9 cellular contexts compared by ENCODE assay signal in the genomic region with DNA sequence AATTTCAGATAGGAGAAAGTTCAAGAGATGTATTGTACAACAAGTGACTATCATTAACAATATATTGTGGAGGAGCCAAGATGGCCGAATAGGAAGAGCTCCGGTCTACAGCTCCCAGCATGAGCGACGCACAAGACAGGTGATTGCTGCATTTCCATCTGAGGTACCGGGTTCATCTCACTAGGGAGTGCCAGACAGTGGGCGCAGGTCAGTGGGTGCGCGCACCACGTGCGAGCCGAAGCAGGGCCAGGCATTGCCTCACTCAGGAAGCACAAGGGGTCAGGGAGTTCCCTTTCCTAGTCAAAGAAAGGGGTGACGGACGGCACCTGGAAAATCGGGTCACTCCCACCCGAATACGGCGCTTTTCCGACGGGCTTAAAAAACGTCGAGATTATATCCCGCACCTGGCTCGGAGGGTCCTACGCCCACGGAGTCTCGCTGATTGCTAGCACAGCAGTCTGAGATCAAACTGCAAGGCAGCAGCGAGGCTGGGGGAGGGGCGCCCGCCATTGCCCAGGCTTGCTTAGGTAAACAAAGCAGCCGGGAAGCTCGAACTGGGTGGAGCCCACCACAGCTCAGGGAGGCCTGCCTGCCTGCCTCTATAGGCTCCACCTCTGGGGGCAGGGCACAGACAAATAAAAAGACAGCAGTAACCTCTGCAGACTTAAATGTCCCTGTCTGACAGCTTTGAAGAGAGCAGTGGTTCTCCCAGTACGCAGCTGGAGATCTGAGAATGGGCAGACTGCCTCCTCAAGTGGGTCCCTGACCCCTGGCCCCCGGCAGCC. TPM values are rescaled to one million over a fixed set of nuclear protein-coding genes. Genes with fewer than 3 reads are reported as not detected.
A peak's percentile ranks its signal among the peaks of the same experiment; 100 is the strongest.
DNase-seq lines count a peak whose midpoint lies in the region; ATAC-seq, FAIRE-seq and TF ChIP-seq lines count a peak whose summit lies in the region.
"Not testable (repeated sequence)": the region's sequence is repeated elsewhere in the genome, so short reads cannot be mapped to it uniquely, and the experiment has no call there.
"Had no signal": no experiment of that assay in that cellular context is flagged by ENCODE, and none has a peak within 500 bp of the region (broad histone marks: within the 10 kb centered on the region; RNA-seq: fewer than 3 reads in every experiment).

No MANE protein-coding gene starts in this region.

- H3K27ac ChIP-seq in HEK293 (ENCODE audit: extremely low read depth, low read depth, low read length); PC-9; HepG2 (ENCODE audit: extremely low read length, insufficient read depth, low read length); osteoblast (ENCODE audit: low read depth, low read length): not testable (repeated sequence)
- H3K27ac ChIP-seq in K562 (ENCODE audit: extremely low read depth, low read depth, low read length), result peak overlapping the region; percentile 2; the same call in 1 of the 3 replicates

- BruUV-seq in PC-9 (replicated peaks; lab: Mats Ljungman, UMichigan); K562 (replicated peaks; lab: Mats Ljungman, UMichigan); HepG2 (replicated peaks; lab: Mats Ljungman, UMichigan): not testable (repeated sequence)

- H3K9me1 ChIP-seq in K562 (ENCODE audit: control insufficient read depth, insufficient read depth, low read length), result not testable (repeated sequence)

- WGBS in K562 (ENCODE audit: insufficient coverage, low coverage, missing lambda C conversion rate), result 25% methylated on average over 27 of the region's 33 CpGs
- 63% methylated on average over 27 of the region's 33 CpGs for WGBS in HepG2 (ENCODE audit: low lambda C conversion rate)

- TF ChIP-seq POLR2A in K562 (conservative IDR thresholded peaks at IDR 0.05); HepG2 (IDR thresholded peaks at IDR 0.05; ENCODE audit: insufficient read depth in 1 of 2, low read depth in 2 of 2, low read length in 2 of 2): not testable (repeated sequence)

- not testable (repeated sequence) for H2AFZ ChIP-seq in PC-9; HepG2 (ENCODE audit: low read length); osteoblast (ENCODE audit: low read length)
- peak overlapping the region; percentile 91 for H2AFZ ChIP-seq in K562 (ENCODE audit: low read depth, low read length)

- not testable (repeated sequence) for H3K79me2 ChIP-seq in PC-9 (ENCODE audit: low read depth); K562 (ENCODE audit: control insufficient read depth, insufficient read depth, low read length); HepG2 (ENCODE audit: insufficient read depth, low read length); osteoblast (ENCODE audit: insufficient read depth, low read length)

- intact Hi-C loops in PC-9 (cut with micrococcal nuclease; ENCODE audit: unreplicated experiment); K562 (cut with micrococcal nuclease); HepG2 (cut with micrococcal nuclease; ENCODE audit: unreplicated experiment): not testable (repeated sequence)

- CTCF ChIA-PET in HEK293 (lab: Yijun Ruan, JAX); PC-9 (lab: Charles Lee); K562 (lab: Yijun Ruan, JAX; ENCODE audit: low intra/inter-chr PET ratio); HepG2 (lab: Yijun Ruan, JAX; ENCODE audit: low intra/inter-chr PET ratio, low total read pairs): not testable (repeated sequence)

- not testable (repeated sequence) for H3K4me3 ChIP-seq in HEK293 (ENCODE audit: low read depth, low read length); HepG2 (replicated peaks in 1 of 3; ENCODE audit: insufficient read depth in 1 of 3, low read depth in 2 of 3, low read length in 3 of 3); osteoblast (ENCODE audit: insufficient read depth, low read length)
- H3K4me3 ChIP-seq in PC-9, result peak overlapping the region; percentile 21; the same call in 1 of the 2 replicates
- 0 out of 2 replicates have a peak overlapping the region, but pooled peaks have one; percentile 3 for H3K4me3 ChIP-seq in K562

- H4K20me1 ChIP-seq in PC-9 (ENCODE audit: insufficient read depth); K562 (replicated peaks; ENCODE audit: control insufficient read depth, insufficient read depth, low read length); HepG2 (ENCODE audit: insufficient read depth, low read length); osteoblast (ENCODE audit: insufficient read depth, low read length): not testable (repeated sequence)

- in situ Hi-C loops in K562 (cut with MboI); HepG2 (cut with HindIII; ENCODE audit: extremely low pct_ligation_motif_present, low pct_unique_long_range_greater_than_20kb): not testable (repeated sequence)

- H3K36me3 ChIP-seq in HEK293 (ENCODE audit: control insufficient read depth in 2 of 2, insufficient read depth in 1 of 2, low read length in 2 of 2); PC-9 (ENCODE audit: low read depth); K562 (ENCODE audit: control insufficient read depth, insufficient read depth, low read length); HepG2 (replicated peaks in 1 of 2; ENCODE audit: control insufficient read depth in 1 of 2, insufficient read depth in 2 of 2, low read length in 2 of 2); osteoblast (ENCODE audit: insufficient read depth, low read length): not testable (repeated sequence)

- POLR2A ChIA-PET in HEK293 (lab: Yijun Ruan, JAX); PC-9 (lab: Charles Lee; ENCODE audit: unreplicated experiment): not testable (repeated sequence)
- POLR2A ChIA-PET in K562 (lab: Yijun Ruan, JAX), result interaction anchor here (0.6 kb wide), 1 partner anchor 71 kb away, joined by 3 read pairs; no protein-coding TSS in a partner anchor
- POLR2A ChIA-PET in HepG2 (lab: Yijun Ruan, JAX), result interaction anchor here (1.1 kb wide), 1 partner anchor 18 kb away, joined by 3 read pairs; a partner anchor contains a TSS

- not testable (repeated sequence) for H3K9ac ChIP-seq in K562 (ENCODE audit: insufficient read depth in 1 of 2, low read depth in 2 of 2, low read length in 2 of 2); HepG2 (ENCODE audit: insufficient read depth, low read depth, low read length)

- H3K4me1 ChIP-seq in HEK293 (ENCODE audit: control insufficient read depth, insufficient read depth, low read length); PC-9 (replicated peaks; ENCODE audit: insufficient read depth); K562 (replicated peaks in 1 of 2; ENCODE audit: control insufficient read depth in 2 of 2, insufficient read depth in 2 of 2, low read length in 2 of 2); HepG2 (ENCODE audit: insufficient read depth, low read length); osteoblast (ENCODE audit: insufficient read depth, low read length): not testable (repeated sequence)

- H3K27me3 ChIP-seq in PC-9 (ENCODE audit: insufficient read depth, low read depth), result peaks cover 13% of the 10 kb centered on the region; the same call in 1 of the 2 replicates
- H3K27me3 ChIP-seq in K562 (ENCODE audit: control insufficient read depth in 2 of 2, insufficient read depth in 2 of 2, low read length in 2 of 2); HepG2 (ENCODE audit: control insufficient read depth in 1 of 2, insufficient read depth in 2 of 2, low read length in 2 of 2); osteoblast (ENCODE audit: insufficient read depth, low read length): not testable (repeated sequence)

- not testable (repeated sequence) for TF ChIP-seq EP300 in K562 (IDR thresholded peaks at IDR 0.05; ENCODE audit: low read length); HepG2 (IDR thresholded peaks at IDR 0.05; ENCODE audit: low read depth in 2 of 2, low read length in 2 of 2); HepG2 (CRISPR knock-in tag; IDR thresholded peaks at IDR 0.05; ENCODE audit: borderline replicate concordance)

- not testable (repeated sequence) for TF ChIP-seq CTCF in HEK293 (tag by site-specific recombination; IDR thresholded peaks at IDR 0.05); PC-9 (conservative IDR thresholded peaks at IDR 0.05); K562 (IDR thresholded peaks at IDR 0.05 in 2 of 3, conservative IDR thresholded peaks at IDR 0.05 in 1 of 3; ENCODE audit: insufficient read depth in 2 of 3, low read depth in 1 of 3, low read length in 3 of 3); HepG2 (CRISPR knock-in tag; IDR thresholded peaks at IDR 0.05); osteoblast (IDR thresholded peaks at IDR 0.05; ENCODE audit: extremely low read depth, low read depth, low read length)

- H3K9me3 ChIP-seq in HEK293 (ENCODE audit: control insufficient read depth, insufficient read depth, low read depth, low read length); PC-9 (ENCODE audit: insufficient read depth, low read depth); K562 (replicated peaks; ENCODE audit: control insufficient read depth, insufficient read depth, low read depth, low read length); HepG2 (ENCODE audit: low read length); osteoblast (ENCODE audit: low read depth, low read length): not testable (repeated sequence)

- not testable (repeated sequence) for FAIRE-seq in K562 (lab: Jason Lieb, UNC); HepG2 (lab: Jason Lieb, UNC)

- not testable (repeated sequence) for H3F3A ChIP-seq in PC-9 (ENCODE audit: insufficient read depth, low read depth)

- DNase-seq in DMS53 (lab: John Stamatoyannopoulos, UW) (peak; percentile 85), NCI-H146 treated with DMSO at 0.1 percent for 48 hours (lab: John Stamatoyannopoulos, UW; ENCODE audit: unreplicated experiment) (peak; percentile 23), osteoblast (ENCODE audit: insufficient read length, low spot score, missing footprints) (peak; percentile 8)
- not testable (repeated sequence) for DNase-seq in PC-9; K562 (ENCODE audit: extremely low read depth in 1 of 4, low spot score in 3 of 4); HepG2 (ENCODE audit: low spot score)

- TF ChIP-seq RAD21 in K562 (CRISPR knock-in tag; conservative IDR thresholded peaks at IDR 0.05 in 1 of 2, IDR thresholded peaks at IDR 0.05 in 1 of 2); HepG2 (CRISPR knock-in tag; IDR thresholded peaks at IDR 0.05): not testable (repeated sequence)

- ATAC-seq in K562, HepG2: not testable (repeated sequence)

- H3K4me2 ChIP-seq in PC-9 (peak overlapping the region; percentile 16; the same call in 1 of the 2 replicates), K562 (ENCODE audit: insufficient read depth, low read length) (peak overlapping the region; percentile 65), HepG2 (ENCODE audit: low read depth, low read length) (0 out of 2 replicates have a peak overlapping the region, but pooled peaks have one; percentile 27)
- not testable (repeated sequence) for H3K4me2 ChIP-seq in osteoblast (ENCODE audit: insufficient read depth, low read length)

- H3K9me2 ChIP-seq in PC-9 (ENCODE audit: insufficient read depth), result not testable (repeated sequence)

RNA-seq across cellular contexts. Expression of a gene that starts 18.0 kb away (rescaled TPM):
- total RNA-seq in PC-9 (2021), result 70.8 and 84.4 TPM in 2 replicates
- 17.1 and 29.5 TPM in 2 replicates for total RNA-seq in K562 (2011; cell fraction: chromatin; rRNA removed; ENCODE audit: low replicate concordance)
- 17.8 and 19.7 TPM in 2 replicates for total RNA-seq in K562 (2011; cell fraction: nucleolus; rRNA removed)
- total RNA-seq in K562 (2011; cell fraction: nucleoplasm; rRNA removed), result 27.8 and 29.4 TPM in 2 replicates
- total RNA-seq in K562 (2014; rRNA removed), result 70.3 and 81.1 TPM in 2 replicates
- 205 and 227 TPM in 2 replicates for total RNA-seq in K562 (2014; rRNA removed; fragmentation: Illumina TruSeq; extraction: Trizol)
- total RNA-seq in K562 (2015; rRNA removed; fragmentation: Illumina TruSeq; extraction: Trizol), result 122 and 132 TPM in 2 replicates
- 106 and 109 TPM in 2 replicates for total RNA-seq in K562 (2021)
- polyA plus RNA-seq in K562 (2011; rRNA removed), result 170 and 187 TPM in 2 replicates
- 15.4 and 35.1 TPM in 2 replicates for polyA plus RNA-seq in K562 (2011; cell fraction: cytosol; rRNA removed)
- 21.0 and 54.5 TPM in 2 replicates for polyA plus RNA-seq in K562 (2011; cell fraction: nucleus; rRNA removed)
- polyA plus RNA-seq in K562 (2012), result 140 and 201 TPM in 2 replicates
- polyA plus RNA-seq in K562 (2014; fragmentation: Illumina TruSeq; extraction: Trizol), result 149 and 204 TPM in 2 replicates
- 100 to 1,000 TPM; 395 to 442 TPM for polyA plus RNA-seq in K562 (2014; fragmentation: Nextera tagmentation; extraction: Ambion mirVana)
- polyA plus RNA-seq in K562 (2014; rRNA removed), result 109 and 123 TPM in 2 replicates
- polyA minus RNA-seq in K562 (2011; rRNA and poly(A)+ RNA removed), result 64.9 and 102 TPM in 2 replicates
- polyA minus RNA-seq in K562 (2011; cell fraction: cytosol; rRNA and poly(A)+ RNA removed), result 15.6 and 19.8 TPM in 2 replicates
- 7.7 and 18.4 TPM in 2 replicates for polyA minus RNA-seq in K562 (2011; cell fraction: nucleus; rRNA and poly(A)+ RNA removed)
- total RNA-seq in HepG2 (2016; rRNA removed; fragmentation: Illumina TruSeq; extraction: Trizol), result 91.0 and 120 TPM in 2 replicates
- total RNA-seq in HepG2 (2016; cell fraction: cytosol; rRNA removed; fragmentation: Illumina TruSeq; extraction: Trizol; ENCODE audit: low read depth), result 60.7 and 64.6 TPM in 2 replicates
- 100 and 135 TPM in 2 replicates for total RNA-seq in HepG2 (2016; cell fraction: insoluble cytoplasmic fraction; rRNA removed; fragmentation: Illumina TruSeq; extraction: Trizol)
- total RNA-seq in HepG2 (2016; cell fraction: membrane; rRNA removed; fragmentation: Illumina TruSeq; extraction: Trizol), result 79.6 and 82.5 TPM in 2 replicates
- total RNA-seq in HepG2 (2016; cell fraction: nucleus; rRNA removed; fragmentation: Illumina TruSeq; extraction: Trizol), result 33.2 and 36.3 TPM in 2 replicates
- 38.3 and 50.9 TPM in 2 replicates for polyA plus RNA-seq in HepG2 (2011; rRNA removed)
- 17.9 and 20.1 TPM in 2 replicates for polyA plus RNA-seq in HepG2 (2011; cell fraction: cytosol; rRNA removed)
- polyA plus RNA-seq in HepG2 (2011; cell fraction: nucleus; rRNA removed), result 5.7 and 6.9 TPM in 2 replicates
- 78.8 and 104 TPM in 2 replicates for polyA plus RNA-seq in HepG2 (2012)
- 77.6 and 83.1 TPM in 2 replicates for polyA plus RNA-seq in HepG2 (2016; cell fraction: cytosol; fragmentation: Illumina TruSeq; extraction: Trizol; ENCODE audit: low read depth)
- polyA plus RNA-seq in HepG2 (2016; cell fraction: insoluble cytoplasmic fraction; fragmentation: Illumina TruSeq; extraction: Trizol; ENCODE audit: low read depth), result 127 and 141 TPM in 2 replicates
- 82.8 and 92.8 TPM in 2 replicates for polyA plus RNA-seq in HepG2 (2016; cell fraction: membrane; fragmentation: Illumina TruSeq; extraction: Trizol; ENCODE audit: low read depth)
- 56.1 and 57.3 TPM in 2 replicates for polyA plus RNA-seq in HepG2 (2016; cell fraction: nucleus; fragmentation: Illumina TruSeq; extraction: Trizol; ENCODE audit: insufficient read depth, low read depth)
- polyA minus RNA-seq in HepG2 (2011; rRNA and poly(A)+ RNA removed; ENCODE audit: low replicate concordance), result 10.4 and 14.1 TPM in 2 replicates
- 12.2 and 13.7 TPM in 2 replicates for polyA minus RNA-seq in HepG2 (2011; cell fraction: cytosol; rRNA and poly(A)+ RNA removed)
- 4.6 and 13.4 TPM in 2 replicates for polyA minus RNA-seq in HepG2 (2011; cell fraction: nucleus; rRNA and poly(A)+ RNA removed)
- 23.2 and 29.5 TPM in 2 replicates for total RNA-seq in osteoblast

RNA-seq across cellular contexts. Expression of a gene that starts 41.1 kb away (rescaled TPM):
- total RNA-seq in PC-9 (2021) (not detected in 2 replicates), K562 (2014; rRNA removed) (not detected in 2 replicates), K562 (2014; rRNA removed; fragmentation: Illumina TruSeq; extraction: Trizol) (under 0.01 TPM in 1 of 2 replicates, not detected in the other), K562 (2015; rRNA removed; fragmentation: Illumina TruSeq; extraction: Trizol) (0.04 TPM in 1 of 2 replicates, not detected in the other), K562 (2021) (0.02 TPM in 1 of 2 replicates, not detected in the other), HepG2 (2016; rRNA removed; fragmentation: Illumina TruSeq; extraction: Trizol) (0.02 TPM in 1 of 2 replicates, not detected in the other), osteoblast (1.1 and 2.1 TPM in 2 replicates)
- not detected in 2 replicates for total RNA-seq in K562 (2011; cell fraction: chromatin; rRNA removed; ENCODE audit: low replicate concordance)
- total RNA-seq in K562 (2011; cell fraction: nucleolus; rRNA removed), result not detected in 2 replicates
- not detected in 2 replicates for total RNA-seq in K562 (2011; cell fraction: nucleoplasm; rRNA removed)
- polyA plus RNA-seq in K562 (2011; rRNA removed) (0.01 and 0.03 TPM in 2 replicates), K562 (2014; fragmentation: Illumina TruSeq; extraction: Trizol) (0.03 TPM in 1 of 2 replicates, not detected in the other), K562 (2014; fragmentation: Nextera tagmentation; extraction: Ambion mirVana) (not detected), K562 (2014; rRNA removed) (0.01 and 0.03 TPM in 2 replicates), HepG2 (2011; rRNA removed) (0.01 TPM in 2 replicates)
- 0.01 TPM in 2 replicates for polyA plus RNA-seq in K562 (2011; cell fraction: cytosol; rRNA removed)
- polyA plus RNA-seq in K562 (2011; cell fraction: nucleus; rRNA removed), result 0.01 and 0.04 TPM in 2 replicates
- 0.01 and 0.06 TPM in 2 replicates for polyA plus RNA-seq in K562 (2012)
- 0.04 and 0.06 TPM in 2 replicates for polyA minus RNA-seq in K562 (2011; rRNA and poly(A)+ RNA removed)
- not detected in 2 replicates for polyA minus RNA-seq in K562 (2011; cell fraction: cytosol; rRNA and poly(A)+ RNA removed)
- under 0.01 and 0.11 TPM in 2 replicates for polyA minus RNA-seq in K562 (2011; cell fraction: nucleus; rRNA and poly(A)+ RNA removed)
- total RNA-seq in HepG2 (2016; cell fraction: cytosol; rRNA removed; fragmentation: Illumina TruSeq; extraction: Trizol; ENCODE audit: low read depth), result not detected in 2 replicates
- not detected in 2 replicates for total RNA-seq in HepG2 (2016; cell fraction: insoluble cytoplasmic fraction; rRNA removed; fragmentation: Illumina TruSeq; extraction: Trizol)
- total RNA-seq in HepG2 (2016; cell fraction: membrane; rRNA removed; fragmentation: Illumina TruSeq; extraction: Trizol), result not detected in 2 replicates
- not detected in 2 replicates for total RNA-seq in HepG2 (2016; cell fraction: nucleus; rRNA removed; fragmentation: Illumina TruSeq; extraction: Trizol)
- polyA plus RNA-seq in HepG2 (2011; cell fraction: cytosol; rRNA removed), result 0.01 TPM in 1 of 2 replicates, not detected in the other
- polyA plus RNA-seq in HepG2 (2011; cell fraction: nucleus; rRNA removed), result 0.02 and 0.03 TPM in 2 replicates
- 0.01 TPM in 1 of 2 replicates, not detected in the other for polyA plus RNA-seq in HepG2 (2012)
- polyA plus RNA-seq in HepG2 (2016; cell fraction: cytosol; fragmentation: Illumina TruSeq; extraction: Trizol; ENCODE audit: low read depth), result not detected in 2 replicates
- not detected in 2 replicates for polyA plus RNA-seq in HepG2 (2016; cell fraction: insoluble cytoplasmic fraction; fragmentation: Illumina TruSeq; extraction: Trizol; ENCODE audit: low read depth)
- polyA plus RNA-seq in HepG2 (2016; cell fraction: membrane; fragmentation: Illumina TruSeq; extraction: Trizol; ENCODE audit: low read depth), result not detected in 2 replicates
- not detected in 2 replicates for polyA plus RNA-seq in HepG2 (2016; cell fraction: nucleus; fragmentation: Illumina TruSeq; extraction: Trizol; ENCODE audit: insufficient read depth, low read depth)
- 0.02 and 0.06 TPM in 2 replicates for polyA minus RNA-seq in HepG2 (2011; rRNA and poly(A)+ RNA removed; ENCODE audit: low replicate concordance)
- not detected in 2 replicates for polyA minus RNA-seq in HepG2 (2011; cell fraction: cytosol; rRNA and poly(A)+ RNA removed)
- polyA minus RNA-seq in HepG2 (2011; cell fraction: nucleus; rRNA and poly(A)+ RNA removed), result under 0.01 and 0.12 TPM in 2 replicates
- total RNA-seq: MCF 10A had no signal
- polyA plus RNA-seq: CD4-positive, CD25-positive, alpha-beta regulatory T cell had no signal
